Comparison of ENCODE assay signal across 8 cellular contexts in genomic region chr20:5933802-5934436, GRCh38. TPM values are rescaled to one million over a fixed set of nuclear protein-coding genes. Genes with fewer than 3 reads are reported as not detected.
DNase-seq lines count a peak whose midpoint lies in the region; ATAC-seq and TF ChIP-seq lines count a peak whose summit lies in the region.

No MANE protein-coding gene starts in this region.

- H2AK5ac ChIP-seq in IMR-90 (ENCODE audit: low read depth, low read length) = no peak overlapping the region; the same call in 1 of the 2 replicates
- no peak overlapping the region for H2AK5ac ChIP-seq in mesendoderm (ENCODE audit: low read length)

- in situ Hi-C loops in IMR-90 (cut with MboI; ENCODE audit: low sequenced_read_pairs) = no loop called here

- no peaks in the 10 kb centered on the region for H4K20me1 ChIP-seq in IMR-90 (ENCODE audit: insufficient read depth, low read length)

- no peak for TF ChIP-seq RAD21 in IMR-90 (IDR thresholded peaks at IDR 0.05; ENCODE audit: low read length)

- no peaks in the 10 kb centered on the region for H3K79me2 ChIP-seq in mesendoderm (ENCODE audit: control insufficient read depth, insufficient read depth, low read length)

- H3K14ac ChIP-seq in IMR-90 (replicated peaks; ENCODE audit: low read depth, low read length) = no peak overlapping the region

- H3K27ac ChIP-seq in IMR-90 (ENCODE audit: insufficient read depth, low read length) (no peak overlapping the region), mesendoderm (ENCODE audit: low read depth, low read length) (no peak overlapping the region)

- no peak for DNase-seq in activated T-cell treated with anti-CD3 and anti-CD28 coated beads, Interleukin-2, amount 50 U/mL, for 72 hours
- no peak for DNase-seq in activated T-cell treated with anti-CD3 and anti-CD28 coated beads, Interleukin-2, amount 50 U/mL, for 24 hours
- no peak for DNase-seq in IMR-90
- DNase-seq in T-helper 17 cell = no peak
- peak; percentile 64 for DNase-seq in mesendoderm
- no peak for DNase-seq in superior temporal gyrus (ENCODE audit: extremely low spot score)
- no peak for DNase-seq in nephron progenitor cell

- H2BK120ac ChIP-seq in IMR-90 (ENCODE audit: low read depth, low read length) = no peak overlapping the region
- H2BK120ac ChIP-seq in mesendoderm (ENCODE audit: low read depth, low read length) = no peak overlapping the region

- no peaks in the 10 kb centered on the region for H3K9me3 Mint-ChIP-seq in activated T-cell treated with anti-CD3 and anti-CD28 coated beads, Interleukin-2, amount 50 U/mL, for 72 hours
- H3K9me3 Mint-ChIP-seq in activated T-cell treated with anti-CD3 and anti-CD28 coated beads, Interleukin-2, amount 50 U/mL, for 24 hours = no peaks in the 10 kb centered on the region
- H3K9me3 Mint-ChIP-seq in nephron progenitor cell = no peaks in the 10 kb centered on the region

- H3K36me3 Mint-ChIP-seq in activated T-cell treated with anti-CD3 and anti-CD28 coated beads, Interleukin-2, amount 50 U/mL, for 72 hours (ENCODE audit: insufficient read depth in 2 of 2) = peaks cover 0 to 6% of the 10 kb centered on the region in 2 donors
- peaks cover 17% of the 10 kb centered on the region for H3K36me3 Mint-ChIP-seq in activated T-cell treated with anti-CD3 and anti-CD28 coated beads, Interleukin-2, amount 50 U/mL, for 24 hours (ENCODE audit: low read depth)
- H3K36me3 Mint-ChIP-seq in T-helper 17 cell (ENCODE audit: low read depth) (peaks cover 5% of the 10 kb centered on the region), nephron progenitor cell (ENCODE audit: low read depth) (no peaks in the 10 kb centered on the region)

- TF ChIP-seq CTCF in IMR-90 (conservative IDR thresholded peaks at IDR 0.05; ENCODE audit: low read depth, low read length) = no peak
- no peak for TF ChIP-seq CTCF in nephron progenitor cell (IDR thresholded peaks at IDR 0.05)

- H4K91ac ChIP-seq in IMR-90 (ENCODE audit: insufficient read depth, low read depth, low read length) = no peak overlapping the region

- no peaks in the 10 kb centered on the region for H3K27me3 Mint-ChIP-seq in activated T-cell treated with anti-CD3 and anti-CD28 coated beads, Interleukin-2, amount 50 U/mL, for 72 hours (ENCODE audit: low read depth)
- H3K27me3 Mint-ChIP-seq in activated T-cell treated with anti-CD3 and anti-CD28 coated beads, Interleukin-2, amount 50 U/mL, for 24 hours = peaks cover 3% of the 10 kb centered on the region
- H3K27me3 Mint-ChIP-seq in T-helper 17 cell (peaks cover 12% of the 10 kb centered on the region), nephron progenitor cell (ENCODE audit: low read depth, poor library complexity) (peaks cover 10% of the 10 kb centered on the region)

- TF ChIP-seq POLR2A in IMR-90 (IDR thresholded peaks at IDR 0.05; ENCODE audit: low read depth, low read length) = no peak

- BruUV-seq in IMR-90 (replicated peaks; lab: Mats Ljungman, UMichigan) = no TSS peak

- H3K18ac ChIP-seq in IMR-90 (ENCODE audit: low read depth, low read length) (no peak overlapping the region), mesendoderm (ENCODE audit: low read length) (no peak overlapping the region)

- H2AK9ac ChIP-seq in IMR-90 (replicated peaks; ENCODE audit: low read depth, low read length, poor library complexity) = no peak overlapping the region

- H3K9ac ChIP-seq in IMR-90 (ENCODE audit: low read depth, low read length) (no peak overlapping the region), mesendoderm (ENCODE audit: low read length) (no peak overlapping the region)

- H2BK20ac ChIP-seq in IMR-90 (ENCODE audit: low read depth, low read length) = no peak overlapping the region

- no peak overlapping the region for H4K8ac ChIP-seq in IMR-90 (ENCODE audit: low read depth in 2 of 2, low read length in 2 of 2)
- H4K8ac ChIP-seq in mesendoderm (ENCODE audit: low read depth, low read length) = no peak overlapping the region

- peak; percentile 60 to 74 for ATAC-seq in activated T-cell treated with anti-CD3 and anti-CD28 coated beads, Interleukin-2, amount 50 U/mL, for 72 hours (replicated peaks in 1 of 2)
- ATAC-seq in IMR-90 (ENCODE audit: low read depth) (peak; percentile 42), T-helper 17 cell (peak; percentile 66), HG02759 (IDR thresholded peaks at IDR 0.05; ENCODE audit: unreplicated experiment) (no peak)

- H3K23ac ChIP-seq in IMR-90 (ENCODE audit: low read depth, low read length) (no peak overlapping the region), mesendoderm (ENCODE audit: low read length) (no peak overlapping the region)

- no peak overlapping the region for H3K4me3 Mint-ChIP-seq in activated T-cell treated with anti-CD3 and anti-CD28 coated beads, Interleukin-2, amount 50 U/mL, for 72 hours
- no peak overlapping the region for H3K4me3 Mint-ChIP-seq in activated T-cell treated with anti-CD3 and anti-CD28 coated beads, Interleukin-2, amount 50 U/mL, for 24 hours
- H3K4me3 Mint-ChIP-seq in T-helper 17 cell (no peak overlapping the region), nephron progenitor cell (no peak overlapping the region)

- no peaks in the 10 kb centered on the region for H3K9me3 ChIP-seq in IMR-90 (ENCODE audit: control insufficient read depth, insufficient read depth, low read length)
- no peaks in the 10 kb centered on the region for H3K9me3 ChIP-seq in T-helper 17 cell (ENCODE audit: control insufficient read depth, low read length, poor library complexity, severe bottlenecking)

- H2BK15ac ChIP-seq in IMR-90 (ENCODE audit: low read depth, low read length) (no peak overlapping the region), mesendoderm (replicated peaks; ENCODE audit: low read depth) (no peak overlapping the region)

- CTCF ChIA-PET in IMR-90 (lab: Yijun Ruan, JAX) = no interaction called here

- H3K4me1 ChIP-seq in IMR-90 (ENCODE audit: control insufficient read depth, insufficient read depth, low read length) (no peaks in the 10 kb centered on the region), mesendoderm (ENCODE audit: control insufficient read depth, low read depth, low read length) (no peaks in the 10 kb centered on the region)

- H4K5ac ChIP-seq in IMR-90 (ENCODE audit: low read depth, low read length) = no peak overlapping the region
- H4K5ac ChIP-seq in mesendoderm (ENCODE audit: low read length) = no peak overlapping the region

- intact Hi-C loops in IMR-90 (cut with micrococcal nuclease) = no loop called here

- H3K9me1 ChIP-seq in IMR-90 (ENCODE audit: insufficient read depth, low read length) = no peaks in the 10 kb centered on the region

- no peak overlapping the region for H3K4me3 ChIP-seq in IMR-90 (ENCODE audit: insufficient read depth, low read depth, low read length)
- H3K4me3 ChIP-seq in mesendoderm (ENCODE audit: low read length) = no peak overlapping the region

- H3K4me2 ChIP-seq in IMR-90 (ENCODE audit: low read depth, low read length) (no peak overlapping the region), mesendoderm (ENCODE audit: low read length) (no peak overlapping the region)

- H3K4me1 Mint-ChIP-seq in activated T-cell treated with anti-CD3 and anti-CD28 coated beads, Interleukin-2, amount 50 U/mL, for 72 hours (ENCODE audit: low read depth) = no peaks in the 10 kb centered on the region
- peaks cover 6% of the 10 kb centered on the region for H3K4me1 Mint-ChIP-seq in activated T-cell treated with anti-CD3 and anti-CD28 coated beads, Interleukin-2, amount 50 U/mL, for 24 hours (ENCODE audit: low read depth)
- H3K4me1 Mint-ChIP-seq in T-helper 17 cell = peaks cover 10% of the 10 kb centered on the region
- H3K4me1 Mint-ChIP-seq in nephron progenitor cell = no peaks in the 10 kb centered on the region

- peaks cover 12% of the 10 kb centered on the region for H3K27me3 ChIP-seq in IMR-90 (ENCODE audit: control insufficient read depth, insufficient read depth, low read length)
- no peaks in the 10 kb centered on the region for H3K27me3 ChIP-seq in mesendoderm (ENCODE audit: insufficient read depth, low read length, poor library complexity)

- no peak overlapping the region for H3K56ac ChIP-seq in IMR-90 (ENCODE audit: extremely low read depth, insufficient read depth, low read length)
- no peak overlapping the region for H3K56ac ChIP-seq in mesendoderm (ENCODE audit: low read length)

- dilution Hi-C loops in IMR-90 (cut with HindIII; ENCODE audit: low sequenced_read_pairs, unreplicated experiment) = no loop called here

- POLR2A ChIA-PET in IMR-90 (lab: Charles Lee; ENCODE audit: unreplicated experiment) = no interaction called here

- H3K27ac Mint-ChIP-seq in activated T-cell treated with anti-CD3 and anti-CD28 coated beads, Interleukin-2, amount 50 U/mL, for 72 hours = no peak overlapping the region
- H3K27ac Mint-ChIP-seq in activated T-cell treated with anti-CD3 and anti-CD28 coated beads, Interleukin-2, amount 50 U/mL, for 24 hours = no peak overlapping the region
- peak overlapping the region; percentile 4 for H3K27ac Mint-ChIP-seq in T-helper 17 cell
- H3K27ac Mint-ChIP-seq in nephron progenitor cell = no peak overlapping the region

- no peaks in the 10 kb centered on the region for H3K79me1 ChIP-seq in IMR-90 (ENCODE audit: low read depth in 1 of 2, low read length in 2 of 2)
- no peaks in the 10 kb centered on the region for H3K79me1 ChIP-seq in mesendoderm (ENCODE audit: low read length)

- peak overlapping the region; percentile 59 for H2AFZ ChIP-seq in IMR-90 (replicated peaks; ENCODE audit: low read length, poor library complexity)

- H3K4ac ChIP-seq in IMR-90 (ENCODE audit: low read depth, low read length) = no peak overlapping the region
- no peak overlapping the region for H3K4ac ChIP-seq in mesendoderm (ENCODE audit: low read depth, low read length)

- 46% methylated on average over 6 of the region's 7 CpGs; no CpG with 5 or more reads in 1 of the 2 experiments for whole genome bisulfite sequencing in IMR-90 (ENCODE audit: extremely low coverage in 2 of 2, insufficient read length in 1 of 2), 2 experiments
- WGBS in mesendoderm (ENCODE audit: extremely low coverage, insufficient coverage, low lambda C conversion rate) = no CpG with 5 or more reads among the region's 7 CpGs

- H3K36me3 ChIP-seq in IMR-90 (ENCODE audit: control insufficient read depth, insufficient read depth, low read length) (peaks cover 2% of the 10 kb centered on the region), mesendoderm (ENCODE audit: control insufficient read depth, insufficient read depth, low read length) (peaks cover 3% of the 10 kb centered on the region)

- H2BK5ac ChIP-seq in IMR-90 (ENCODE audit: low read depth, low read length, poor library complexity, severe bottlenecking) = no peak overlapping the region
- no peak overlapping the region for H2BK5ac ChIP-seq in mesendoderm (ENCODE audit: low read length)

RNA-seq across cellular contexts. Expression of gene TRMT6, which starts 16.4 kb away (rescaled TPM):
- 10 to 100 TPM; 17.5 to 23.2 TPM for total RNA-seq in activated T-cell treated with anti-CD3 and anti-CD28 coated beads, Interleukin-2, amount 50 U/mL, for 72 hours
- total RNA-seq in IMR-90 (2012; rRNA removed) (7.2 and 10.0 TPM in 2 replicates), T-helper 17 cell (10 to 100 TPM; 12.8 to 14.6 TPM)
- polyA plus RNA-seq in IMR-90 (2012; rRNA removed) = 6.8 and 8.0 TPM in 2 replicates
- 2.6 and 4.1 TPM in 2 replicates for polyA plus RNA-seq in IMR-90 (2012; cell fraction: cytosol; rRNA removed)
- polyA plus RNA-seq in IMR-90 (2012; cell fraction: nucleus; rRNA removed; ENCODE audit: low replicate concordance) = 1.8 and 5.8 TPM in 2 replicates
- polyA plus RNA-seq in mesendoderm (2013, experiment 1 of 2) = 46.8 TPM
- polyA plus RNA-seq in mesendoderm (2013, experiment 2 of 2) = 46.8 TPM

RNA-seq across cellular contexts. Expression of gene MCM8, which starts 16.5 kb away (rescaled TPM):
- 10 to 100 TPM; 39.2 to 53.9 TPM for total RNA-seq in activated T-cell treated with anti-CD3 and anti-CD28 coated beads, Interleukin-2, amount 50 U/mL, for 72 hours
- total RNA-seq in IMR-90 (2012; rRNA removed) (11.5 and 13.9 TPM in 2 replicates), T-helper 17 cell (1 to 10 TPM; 2.8 to 3.4 TPM)
- 3.1 and 4.2 TPM in 2 replicates for polyA plus RNA-seq in IMR-90 (2012; rRNA removed)
- 0.37 and 0.93 TPM in 2 replicates for polyA plus RNA-seq in IMR-90 (2012; cell fraction: cytosol; rRNA removed)
- polyA plus RNA-seq in IMR-90 (2012; cell fraction: nucleus; rRNA removed; ENCODE audit: low replicate concordance) = 0.54 and 2.5 TPM in 2 replicates
- 25.0 TPM for polyA plus RNA-seq in mesendoderm (2013, experiment 1 of 2)
- 25.0 TPM for polyA plus RNA-seq in mesendoderm (2013, experiment 2 of 2)

RNA-seq across cellular contexts. Expression of gene CHGB, which starts 22.6 kb away (rescaled TPM):
- not detected for total RNA-seq in activated T-cell treated with anti-CD3 and anti-CD28 coated beads, Interleukin-2, amount 50 U/mL, for 72 hours
- total RNA-seq in IMR-90 (2012; rRNA removed) (under 0.01 TPM in 2 replicates), T-helper 17 cell (under 1 TPM; 0.13 to 0.15 TPM)
- 0.16 and 0.27 TPM in 2 replicates for polyA plus RNA-seq in IMR-90 (2012; rRNA removed)
- polyA plus RNA-seq in IMR-90 (2012; cell fraction: cytosol; rRNA removed) = 0.03 and 0.09 TPM in 2 replicates
- 0.23 TPM in 1 of 2 replicates, not detected in the other for polyA plus RNA-seq in IMR-90 (2012; cell fraction: nucleus; rRNA removed; ENCODE audit: low replicate concordance)
- 2.0 TPM for polyA plus RNA-seq in mesendoderm (2013, experiment 1 of 2)
- polyA plus RNA-seq in mesendoderm (2013, experiment 2 of 2) = 1.6 TPM
